Comparison of ENCODE assay signal across 11 cellular contexts in genomic region chr6:84581494-84582259, GRCh38.
A peak's percentile ranks its signal among the peaks of the same experiment; 100 is the strongest.
DNase-seq lines count a peak whose midpoint lies in the region; ATAC-seq, FAIRE-seq and TF ChIP-seq lines count a peak whose summit lies in the region.
"Had no signal": no experiment of that assay in that cellular context is flagged by ENCODE, and none has a peak within 500 bp of the region (broad histone marks: within the 10 kb centered on the region; RNA-seq: fewer than 3 reads in every experiment).

No MANE protein-coding gene starts in this region.

- CTCF ChIA-PET in Caco-2 (lab: Charles Lee) = no interaction called here

- H3K4me1 Mint-ChIP-seq in Caco-2 (ENCODE audit: low read depth, unreplicated experiment) = no peaks in the 10 kb centered on the region

- no peaks in the 10 kb centered on the region for H3K36me3 ChIP-seq in Caco-2 (ENCODE audit: control insufficient read depth, insufficient read depth, low read length)
- H3K36me3 ChIP-seq: esophagus squamous epithelium had no signal

- no peak overlapping the region for H3K4me3 Mint-ChIP-seq in Caco-2 (ENCODE audit: unreplicated experiment)

- TF ChIP-seq POLR2A in H54 (IDR thresholded peaks at IDR 0.05; ENCODE audit: low read depth, low read length) = no peak

- FAIRE-seq in H54 (lab: Jason Lieb, UNC) = peak; percentile 95

- H3K9me3 Mint-ChIP-seq in Caco-2 (ENCODE audit: unreplicated experiment) = no peaks in the 10 kb centered on the region

- intact Hi-C loops in Caco-2 (cut with micrococcal nuclease; ENCODE audit: unreplicated experiment) = no loop called here

- H3K4me1 ChIP-seq in Caco-2 = no peaks in the 10 kb centered on the region
- H3K4me1 ChIP-seq: esophagus squamous epithelium had no signal

- no peaks in the 10 kb centered on the region for H3K27me3 Mint-ChIP-seq in Caco-2 (ENCODE audit: insufficient read depth, unreplicated experiment)

- no peaks in the 10 kb centered on the region for H3K27me3 ChIP-seq in Caco-2 (replicated peaks; ENCODE audit: control insufficient read depth, insufficient read depth, low read length)
- H3K27me3 ChIP-seq: esophagus squamous epithelium had no signal

- H3K4me3 ChIP-seq in Caco-2 (ENCODE audit: low read depth, low read length) = no peak overlapping the region
- H3K4me3 ChIP-seq: esophagus squamous epithelium had no signal

- no peak for ATAC-seq in GM19395 (IDR thresholded peaks at IDR 0.05; ENCODE audit: unreplicated experiment)

- in situ Hi-C loops in G401 (cut with HindIII; ENCODE audit: low sequenced_read_pairs) = no loop called here

- no TSS peak for BruUV-seq in Caco-2 (replicated peaks; lab: Mats Ljungman, UMichigan)

- DNase-seq in AG09319 (ENCODE audit: extremely low read depth, low read depth) (peak; percentile 27), H54 (ENCODE audit: insufficient read length, low spot score) (no peak), RPMI8226 (peak; percentile 4), fibroblast of peridontal ligament (ENCODE audit: extremely low read depth) (peak; percentile 78), Caco-2 (no peak), G401 (ENCODE audit: low spot score) (no peak), NCI-H1694 treated with DMSO at 0.1 percent for 48 hours (lab: John Stamatoyannopoulos, UW) (no peak)
- DNase-seq: activated gamma-delta T cell treated with Interleukin-2 at 50 U/mL for 16 hours, esophagus squamous epithelium, NCI-H2029 treated with DMSO at 0.1 percent for 48 hours had no signal

- no peaks in the 10 kb centered on the region for H3K36me3 Mint-ChIP-seq in Caco-2 (ENCODE audit: insufficient read depth, unreplicated experiment)

- POLR2A ChIA-PET in Caco-2 (lab: Charles Lee) = no interaction called here

- TF ChIP-seq CTCF in AG09319 (IDR thresholded peaks at IDR 0.05; ENCODE audit: low read depth, low read length) (peak; percentile 12), Caco-2 (IDR thresholded peaks at IDR 0.05; ENCODE audit: insufficient read depth in 1 of 2, low read depth in 1 of 2, low read length in 1 of 2, severe bottlenecking in 1 of 2, unreplicated experiment in 1 of 2) (no peak)

- no peak overlapping the region for H3K27ac Mint-ChIP-seq in Caco-2 (ENCODE audit: unreplicated experiment)

- no peaks in the 10 kb centered on the region; the same call in 1 of the 2 replicates for H3K9me3 ChIP-seq in Caco-2
- H3K9me3 ChIP-seq: esophagus squamous epithelium had no signal

Comparison
In these comparisons a context has a peak if more than half of its experiments do, and no peak if none do; other contexts are left out.
1. DNase-seq: peak in AG09319 (single experiment), RPMI8226 (single experiment) and fibroblast of peridontal ligament (single experiment); none in H54 (single experiment), Caco-2 (0 of 2), G401 (single experiment) and NCI-H1694 treated with DMSO at 0.1 percent for 48 hours (single experiment).